Comparison of ENCODE assay signal across 12 cellular contexts in genomic region chr15:34855397-34855796, GRCh38.
DNase-seq lines count a peak whose midpoint lies in the region; ATAC-seq lines count a peak whose summit lies in the region.
"Had no signal": no experiment of that assay in that cellular context is flagged by ENCODE, and none has a peak within 500 bp of the region (broad histone marks: within the 10 kb centered on the region; RNA-seq: fewer than 3 reads in every experiment).

No MANE protein-coding gene starts in this region.

- no peak for DNase-seq in activated T-cell treated with anti-CD3 and anti-CD28 coated beads, Interleukin-2, amount 50 U/mL, for 72 hours
- DNase-seq in activated T-cell treated with anti-CD3 and anti-CD28 coated beads for 4 hours (no peak), NCI-H774 (lab: John Stamatoyannopoulos, UW) (peak; percentile 20), fibroblast of gingiva (ENCODE audit: low read depth) (peak; percentile 64), GDM1 (lab: John Stamatoyannopoulos, UW) (no peak), NCI-H82 treated with DMSO at 0.1 percent for 48 hours (lab: John Stamatoyannopoulos, UW; ENCODE audit: unreplicated experiment) (no peak), NCI-H146 (lab: John Stamatoyannopoulos, UW) (no peak)
- no peak for DNase-seq in stimulated activated naive B cell treated with anti-CD40 and anti-IgM and Interleukin-4, amounts not matched to agents 10 μg/mL and 1 μg/mL and 100 μg/mL, for 72 hours
- DNase-seq: CD8-positive, alpha-beta T cell; mesendoderm; NCI-H1930; stimulated activated CD4-positive, alpha-beta T cell treated with anti-CD3 and anti-CD28 coated beads, Interleukin-4, amount 100 ng/mL, for 24 hours had no signal

- peaks cover 5% of the 10 kb centered on the region for H3K4me1 Mint-ChIP-seq in activated T-cell treated with anti-CD3 and anti-CD28 coated beads, Interleukin-2, amount 50 U/mL, for 72 hours (ENCODE audit: low read depth)
- peaks cover 18 to 40% of the 10 kb centered on the region in 2 donors for H3K4me1 Mint-ChIP-seq in stimulated activated naive B cell treated with anti-CD40 and anti-IgM and Interleukin-4, amounts not matched to agents 10 μg/mL and 1 μg/mL and 100 μg/mL, for 72 hours

- H3K27me3 Mint-ChIP-seq in activated T-cell treated with anti-CD3 and anti-CD28 coated beads, Interleukin-2, amount 50 U/mL, for 72 hours (ENCODE audit: low read depth) = no peaks in the 10 kb centered on the region
- no peaks in the 10 kb centered on the region for H3K27me3 Mint-ChIP-seq in stimulated activated naive B cell treated with anti-CD40 and anti-IgM and Interleukin-4, amounts not matched to agents 10 μg/mL and 1 μg/mL and 100 μg/mL, for 72 hours

- peak; percentile 57 to 68 for ATAC-seq in activated T-cell treated with anti-CD3 and anti-CD28 coated beads, Interleukin-2, amount 50 U/mL, for 72 hours (replicated peaks in 1 of 2)
- ATAC-seq in stimulated activated naive B cell treated with anti-CD40 and anti-IgM and Interleukin-4, amounts not matched to agents 10 μg/mL and 1 μg/mL and 100 μg/mL, for 72 hours (replicated peaks) = peak; percentile 73
- ATAC-seq: CD8-positive, alpha-beta T cell had no signal

- H3K9me3 Mint-ChIP-seq in activated T-cell treated with anti-CD3 and anti-CD28 coated beads, Interleukin-2, amount 50 U/mL, for 72 hours = no peaks in the 10 kb centered on the region
- peaks cover 1 to 4% of the 10 kb centered on the region in 2 donors for H3K9me3 Mint-ChIP-seq in stimulated activated naive B cell treated with anti-CD40 and anti-IgM and Interleukin-4, amounts not matched to agents 10 μg/mL and 1 μg/mL and 100 μg/mL, for 72 hours
- H3K9me3 Mint-ChIP-seq: CD8-positive, alpha-beta T cell had no signal

- no peak overlapping the region for H3K27ac Mint-ChIP-seq in activated T-cell treated with anti-CD3 and anti-CD28 coated beads, Interleukin-2, amount 50 U/mL, for 72 hours
- H3K27ac Mint-ChIP-seq in stimulated activated naive B cell treated with anti-CD40 and anti-IgM and Interleukin-4, amounts not matched to agents 10 μg/mL and 1 μg/mL and 100 μg/mL, for 72 hours = peak overlapping the region; percentile 26
- H3K27ac Mint-ChIP-seq: CD8-positive, alpha-beta T cell had no signal

- H3K4me3 Mint-ChIP-seq in activated T-cell treated with anti-CD3 and anti-CD28 coated beads, Interleukin-2, amount 50 U/mL, for 72 hours = no peak overlapping the region
- H3K4me3 Mint-ChIP-seq in stimulated activated naive B cell treated with anti-CD40 and anti-IgM and Interleukin-4, amounts not matched to agents 10 μg/mL and 1 μg/mL and 100 μg/mL, for 72 hours = no peak overlapping the region
- H3K4me3 Mint-ChIP-seq: CD8-positive, alpha-beta T cell had no signal

- H3K36me3 Mint-ChIP-seq in activated T-cell treated with anti-CD3 and anti-CD28 coated beads, Interleukin-2, amount 50 U/mL, for 72 hours (ENCODE audit: insufficient read depth in 2 of 2) = peaks cover 0 to 14% of the 10 kb centered on the region in 2 donors
- peaks cover 48 to 61% of the 10 kb centered on the region in 2 donors for H3K36me3 Mint-ChIP-seq in stimulated activated naive B cell treated with anti-CD40 and anti-IgM and Interleukin-4, amounts not matched to agents 10 μg/mL and 1 μg/mL and 100 μg/mL, for 72 hours

Comparison
In these comparisons a context has a peak if more than half of its experiments do, and no peak if none do; other contexts are left out.
1. DNase-seq: peak in NCI-H774 (single experiment) and fibroblast of gingiva (single experiment); none in activated T-cell treated with anti-CD3 and anti-CD28 coated beads, Interleukin-2, amount 50 U/mL, for 72 hours (0 of 2), activated T-cell treated with anti-CD3 and anti-CD28 coated beads for 4 hours (single experiment), stimulated activated naive B cell treated with anti-CD40 and anti-IgM and Interleukin-4, amounts not matched to agents 10 μg/mL and 1 μg/mL and 100 μg/mL, for 72 hours (single experiment), GDM1 (single experiment), NCI-H82 treated with DMSO at 0.1 percent for 48 hours (single experiment) and NCI-H146 (single experiment).